In genomic region chr4:73069338-73070071, GRCh38 we compare ENCODE assay signal across 1 cellular context.
A peak's percentile ranks its signal among the peaks of the same experiment; 100 is the strongest.
TF ChIP-seq lines count a peak whose summit lies in the region.

TSS of gene COX18 (minus strand) at chr4:73069716. CDS start at chr4:73069649, 67 bp downstream.

TF ChIP-seq in HCT116, 20 proteins besides CTCF, POLR2A, EP300 and RAD21 (continued from another document):
- TF ChIP-seq MAX (IDR thresholded peaks at IDR 0.05), result peak; percentile 97
- TF ChIP-seq SP1 (IDR thresholded peaks at IDR 0.05; ENCODE audit: low read depth), result peak; percentile 83
- TF ChIP-seq ZNF274 (IDR thresholded peaks at IDR 0.05; ENCODE audit: low read depth, low read length), result no peak
- peak; percentile 35 for TF ChIP-seq TCF7L2 (IDR thresholded peaks at IDR 0.05; ENCODE audit: borderline replicate concordance, extremely low read depth, insufficient read depth, insufficient read length)
- TF ChIP-seq ZFX (IDR thresholded peaks at IDR 0.05), result peak; percentile 97
